In the genomic region with DNA sequence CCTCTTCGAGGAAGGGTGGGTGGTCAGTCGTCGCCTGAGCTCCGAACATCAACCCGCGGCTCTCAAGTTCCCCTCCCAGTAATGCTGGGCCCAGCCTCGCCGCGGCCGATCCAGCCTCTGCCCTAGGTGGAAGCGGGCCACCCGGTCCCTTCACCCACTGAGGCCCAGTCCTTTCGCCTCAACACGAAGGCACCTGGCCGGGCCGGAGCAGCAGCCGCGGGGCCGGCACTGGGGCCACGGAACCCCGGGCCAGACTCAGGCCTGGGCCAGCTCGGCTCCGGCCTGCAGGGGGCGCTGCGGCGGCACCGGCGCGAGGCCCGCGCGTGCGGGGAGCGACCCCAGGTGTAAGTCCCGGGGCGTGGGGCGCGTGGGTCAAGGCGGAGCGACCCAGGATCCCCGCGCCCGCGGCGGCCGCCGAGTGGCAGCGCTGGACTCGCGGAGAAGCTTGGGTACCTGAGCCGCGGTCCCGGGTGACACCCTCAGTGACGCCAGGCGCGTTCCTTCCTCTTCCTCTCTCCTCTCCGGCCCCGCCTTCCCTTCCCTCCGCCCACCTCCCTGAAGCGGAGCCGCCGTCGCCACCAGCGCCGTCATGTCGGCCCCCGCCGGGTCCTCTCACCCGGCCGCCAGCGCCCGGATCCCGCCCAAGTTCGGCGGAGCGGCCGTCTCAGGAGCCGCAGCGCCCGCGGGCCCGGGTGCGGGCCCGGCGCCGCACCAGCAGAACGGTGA, we compare ENCODE assay signal across 8 cellular contexts. TPM values are rescaled to one million over a fixed set of nuclear protein-coding genes. Genes with fewer than 3 reads are reported as not detected.
DNase-seq lines count a peak whose midpoint lies in the region; ATAC-seq and TF ChIP-seq lines count a peak whose summit lies in the region.

A gene (plus strand): TSS at position 535 of the 726 bp plus-strand sequence. CDS start 55 bp downstream, at position 590.

- H3K4ac ChIP-seq in IMR-90 (ENCODE audit: low read depth, low read length): peak within 1 kb of the TSS; percentile 79

- peak within 1 kb of the TSS; percentile 86 for H3K23ac ChIP-seq in IMR-90 (ENCODE audit: low read depth, low read length)

- H3K4me3 Mint-ChIP-seq in natural killer cell: peak within 1 kb of the TSS; percentile 84

- H3K14ac ChIP-seq in IMR-90 (replicated peaks; ENCODE audit: low read depth, low read length): peak within 1 kb of the TSS; percentile 64

- H3K4me1 ChIP-seq in IMR-90 (ENCODE audit: control insufficient read depth, insufficient read depth, low read length): peaks cover 3% of the 10 kb centered on the region
- H3K4me1 ChIP-seq in fibroblast of lung (ENCODE audit: control insufficient read depth, extremely low read depth, insufficient read depth, low read length): peaks cover 8% of the 10 kb centered on the region

- H3K79me2 ChIP-seq in fibroblast of lung (ENCODE audit: control insufficient read depth, insufficient read depth, low read length): peaks cover 44% of the 10 kb centered on the region

- POLR2A ChIA-PET in IMR-90 (lab: Charles Lee; ENCODE audit: unreplicated experiment): no interaction called here

- peak within 1 kb of the TSS; percentile 82; the same call in 1 of the 2 replicates for H3K56ac ChIP-seq in IMR-90 (ENCODE audit: extremely low read depth, insufficient read depth, low read length)

- dilution Hi-C loops in IMR-90 (cut with HindIII; ENCODE audit: low sequenced_read_pairs, unreplicated experiment): no loop called here

- H3K4me3 ChIP-seq in IMR-90 (ENCODE audit: insufficient read depth, low read depth, low read length) (peak within 1 kb of the TSS; percentile 85), fibroblast of lung (replicated peaks in 1 of 4; ENCODE audit: control extremely low read depth in 1 of 4, insufficient read depth in 1 of 4, low read depth in 3 of 4, low read length in 4 of 4) (peak within 1 kb of the TSS; percentile 71 to 96 (median 80))

- no peaks in the 10 kb centered on the region for H3K9me3 Mint-ChIP-seq in natural killer cell

- H2AFZ ChIP-seq in IMR-90 (replicated peaks; ENCODE audit: low read length, poor library complexity) (peak within 1 kb of the TSS; percentile 94), fibroblast of lung (ENCODE audit: low read length) (peak within 1 kb of the TSS; percentile 66)

- H3K4me1 Mint-ChIP-seq in natural killer cell: peaks cover 40 to 53% of the 10 kb centered on the region in 2 donors

- peak within 1 kb of the TSS; percentile 97 for H3K27ac ChIP-seq in IMR-90 (ENCODE audit: insufficient read depth, low read length)
- peak within 1 kb of the TSS; percentile 73 for H3K27ac ChIP-seq in fibroblast of lung (ENCODE audit: insufficient read depth, low read length)

- H2BK20ac ChIP-seq in IMR-90 (ENCODE audit: low read depth, low read length): no peak within 1 kb of the TSS

- peak; percentile 63; the same call in 1 of the 2 replicates for TF ChIP-seq POLR2A in IMR-90 (IDR thresholded peaks at IDR 0.05; ENCODE audit: low read depth, low read length)

- peaks cover 41% of the 10 kb centered on the region for H4K20me1 ChIP-seq in IMR-90 (ENCODE audit: insufficient read depth, low read length)
- H4K20me1 ChIP-seq in fibroblast of lung (ENCODE audit: control insufficient read depth, extremely low read depth, insufficient read depth, low read length): peaks cover 6% of the 10 kb centered on the region

- ATAC-seq in GM21528 (IDR thresholded peaks at IDR 0.05; ENCODE audit: low FRiP score, unreplicated experiment): peak; percentile 95
- ATAC-seq in IMR-90 (ENCODE audit: low read depth): peak; percentile 87
- ATAC-seq in natural killer cell: peak; percentile 85 to 94 (median 88)
- peak; percentile 94 for ATAC-seq in stimulated activated naive CD8-positive, alpha-beta T cell treated with anti-CD3 and anti-CD28 coated beads, Interleukin-15, Interleukin-2, amounts not matched to agents 100 U/mL and 50 U/mL, for 24 hours

- no peak within 1 kb of the TSS for H2BK15ac ChIP-seq in IMR-90 (ENCODE audit: low read depth, low read length)

- DNase-seq in DMS53 (lab: John Stamatoyannopoulos, UW) (peak; percentile 87), IMR-90 (peak; percentile 62), RKO (ENCODE audit: low spot score) (peak; percentile 79), activated T-helper 1 cell treated with Interleukin-2 at 50 U/mL for 16 hours (ENCODE audit: low read depth) (peak; percentile 78), fibroblast of lung (ENCODE audit: low read depth in 2 of 2) (peak; percentile 72 to 77), natural killer cell (peak; percentile 87)
- DNase-seq in stimulated activated naive CD8-positive, alpha-beta T cell treated with anti-CD3 and anti-CD28 coated beads, Interleukin-15, Interleukin-2, amounts not matched to agents 100 U/mL and 50 U/mL, for 24 hours: peak; percentile 89

- H4K5ac ChIP-seq in IMR-90 (ENCODE audit: low read depth, low read length): peak within 1 kb of the TSS; percentile 81

- no peaks in the 10 kb centered on the region for H3K9me3 ChIP-seq in IMR-90 (ENCODE audit: control insufficient read depth, insufficient read depth, low read length)
- no peaks in the 10 kb centered on the region for H3K9me3 ChIP-seq in fibroblast of lung (ENCODE audit: control insufficient read depth, insufficient read depth, low read depth, low read length)

- peak; percentile 46 for TF ChIP-seq RAD21 in IMR-90 (IDR thresholded peaks at IDR 0.05; ENCODE audit: low read length)

- peak; percentile 85 for TF ChIP-seq CTCF in IMR-90 (conservative IDR thresholded peaks at IDR 0.05; ENCODE audit: low read depth, low read length)
- peak; percentile 39 to 72 for TF ChIP-seq CTCF in fibroblast of lung (conservative IDR thresholded peaks at IDR 0.05 in 1 of 2, IDR thresholded peaks at IDR 0.05 in 1 of 2; ENCODE audit: low read depth in 1 of 2, low read length in 2 of 2)
- peak; percentile 95 for TF ChIP-seq CTCF in natural killer cell (IDR thresholded peaks at IDR 0.05)

- BruUV-seq in IMR-90 (replicated peaks; lab: Mats Ljungman, UMichigan): no TSS peak

- CTCF ChIA-PET in IMR-90 (lab: Yijun Ruan, JAX): interaction anchor here (0.6 to 1.4 kb wide), 8 partner anchors 10 to 518 kb away, joined by 3 to 5 read pairs (median 4); no protein-coding TSS in a partner anchor

- H3K27me3 ChIP-seq in IMR-90 (ENCODE audit: control insufficient read depth, insufficient read depth, low read length) (no peaks in the 10 kb centered on the region), fibroblast of lung (ENCODE audit: control insufficient read depth, insufficient read depth, low read length) (no peaks in the 10 kb centered on the region)

- H4K8ac ChIP-seq in IMR-90 (ENCODE audit: low read depth in 2 of 2, low read length in 2 of 2): peak within 1 kb of the TSS; percentile 15 to 79; a peak in 3 of 4 replicates

- WGBS in IMR-90 (ENCODE audit: extremely low coverage in 2 of 2, insufficient read length in 1 of 2), 2 experiments: 0% methylated on average over 38 of the region's 87 CpGs; no CpG with 5 or more reads in 1 of the 2 experiments

- H3K36me3 Mint-ChIP-seq in natural killer cell: no peaks in the 10 kb centered on the region

- peak within 1 kb of the TSS; percentile 72 for H2BK120ac ChIP-seq in IMR-90 (ENCODE audit: low read depth, low read length)

- peak within 1 kb of the TSS; percentile 87 for H3K27ac Mint-ChIP-seq in natural killer cell

- peak within 1 kb of the TSS; percentile 35 for H3K18ac ChIP-seq in IMR-90 (ENCODE audit: low read depth, low read length)

- H3K79me1 ChIP-seq in IMR-90 (ENCODE audit: low read depth in 1 of 2, low read length in 2 of 2): peaks cover 3 to 39% of the 10 kb centered on the region in 2 experiments; a peak in 2 of 4 replicates

- peak within 1 kb of the TSS; percentile 84 for H4K91ac ChIP-seq in IMR-90 (ENCODE audit: insufficient read depth, low read depth, low read length)

- in situ Hi-C loops in IMR-90 (cut with MboI; ENCODE audit: low sequenced_read_pairs): loop anchor here (10.0 kb wide), 1 partner anchor 291 kb away; no protein-coding TSS in a partner anchor

- H3K4me2 ChIP-seq in IMR-90 (ENCODE audit: low read depth, low read length): peak within 1 kb of the TSS; percentile 95
- H3K4me2 ChIP-seq in fibroblast of lung (ENCODE audit: extremely low read depth, insufficient read depth, low read length): peak within 1 kb of the TSS; percentile 83

- no peak within 1 kb of the TSS for H2AK5ac ChIP-seq in IMR-90 (ENCODE audit: low read depth, low read length)

- peak within 1 kb of the TSS; percentile 79 for H2BK5ac ChIP-seq in IMR-90 (ENCODE audit: low read depth, low read length, poor library complexity, severe bottlenecking)

- no peaks in the 10 kb centered on the region for H3K27me3 Mint-ChIP-seq in natural killer cell (ENCODE audit: low read depth in 2 of 2)

- peak within 1 kb of the TSS; percentile 92 for H2AK9ac ChIP-seq in IMR-90 (replicated peaks; ENCODE audit: low read depth, low read length, poor library complexity)

- H3K36me3 ChIP-seq in IMR-90 (ENCODE audit: control insufficient read depth, insufficient read depth, low read length): no peaks in the 10 kb centered on the region; the same call in 1 of the 2 replicates
- no peaks in the 10 kb centered on the region for H3K36me3 ChIP-seq in fibroblast of lung (ENCODE audit: control insufficient read depth, insufficient read depth, low read length)

- H3K9me1 ChIP-seq in IMR-90 (ENCODE audit: insufficient read depth, low read length): peaks cover 10% of the 10 kb centered on the region

- peak within 1 kb of the TSS; percentile 93 for H3K9ac ChIP-seq in IMR-90 (ENCODE audit: low read depth, low read length)
- H3K9ac ChIP-seq in fibroblast of lung (ENCODE audit: insufficient read depth, low read length): peak within 1 kb of the TSS; percentile 62

- intact Hi-C loops in IMR-90 (cut with micrococcal nuclease) (loop anchor here (2.0 to 5.0 kb wide), 4 partner anchors 39 to 381 kb away; a partner anchor contains a TSS), natural killer cell (cut with micrococcal nuclease) (loop anchor here (2.0 to 10.0 kb wide), 5 partner anchors 129 to 1081 kb away; a partner anchor contains a TSS)

TF ChIP-seq in IMR-90, 13 proteins besides CTCF, POLR2A, EP300 and RAD21 (continues in another document):
- TF ChIP-seq MAFK (IDR thresholded peaks at IDR 0.05; ENCODE audit: low read depth, low read length) (no peak), FOS (IDR thresholded peaks at IDR 0.05; ENCODE audit: low read depth, low read length) (no peak), RFX5 (IDR thresholded peaks at IDR 0.05; ENCODE audit: low read depth, low read length) (no peak), RCOR1 (IDR thresholded peaks at IDR 0.05; ENCODE audit: insufficient replicate concordance, low read length) (no peak), MAZ (IDR thresholded peaks at IDR 0.05; ENCODE audit: borderline replicate concordance, low read depth, low read length) (peak; percentile 40; the same call in 1 of the 2 replicates)

RNA-seq across cellular contexts. Expression of the gene that starts here (rescaled TPM):
- total RNA-seq in IMR-90 (2012; rRNA removed) (19.0 and 19.4 TPM in 2 replicates), fibroblast of lung (12.1 and 16.3 TPM in 2 replicates), natural killer cell (10 to 100 TPM; 38.6 to 43.9 (median 40.7) TPM)
- polyA plus RNA-seq in IMR-90 (2012; rRNA removed) (27.4 and 28.3 TPM in 2 replicates), fibroblast of lung (42.6 and 47.9 TPM in 2 replicates)
- polyA plus RNA-seq in IMR-90 (2012; cell fraction: cytosol; rRNA removed): 7.7 and 10.8 TPM in 2 replicates
- 11.1 and 43.8 TPM in 2 replicates for polyA plus RNA-seq in IMR-90 (2012; cell fraction: nucleus; rRNA removed; ENCODE audit: low replicate concordance)
- polyA plus RNA-seq in fibroblast of lung (2012): 17.5 and 19.1 TPM in 2 replicates
- polyA minus RNA-seq in fibroblast of lung (ENCODE audit: low replicate concordance): 42.3 and 59.3 TPM in 2 replicates

Comparison
In these comparisons a context has a peak if more than half of its experiments do, and no peak if none do; other contexts are left out.
1. Peak in every context shown above with its lines: DNase-seq, ATAC-seq, H3K4me3 ChIP-seq and H3K27ac ChIP-seq.